24 cellular contexts compared by ENCODE assay signal in genomic region chr17:21059761-21060160, GRCh38. TPM values are rescaled to one million over a fixed set of nuclear protein-coding genes. Genes with fewer than 3 reads are reported as not detected.
DNase-seq lines count a peak whose midpoint lies in the region; ATAC-seq, FAIRE-seq and TF ChIP-seq lines count a peak whose summit lies in the region.
"Had no signal": no experiment of that assay in that cellular context is flagged by ENCODE, and none has a peak within 500 bp of the region (broad histone marks: within the 10 kb centered on the region; RNA-seq: fewer than 3 reads in every experiment).

No MANE protein-coding gene starts in this region.

- H3K23ac ChIP-seq in H1 (ENCODE audit: insufficient read length) (no peak overlapping the region), neuronal stem cell (ENCODE audit: low read depth, low read length, poor library complexity) (no peak overlapping the region)

- H3K18ac ChIP-seq in H1 (ENCODE audit: extremely low read depth, low read length) (no peak overlapping the region), neuronal stem cell (ENCODE audit: low read length) (peak overlapping the region; percentile 52)

- FAIRE-seq in H1 (lab: Jason Lieb, UNC) = no peak
- FAIRE-seq: A204.1, D721Med, GM12878, H54 had no signal

- TF ChIP-seq EP300 in H1 (IDR thresholded peaks at IDR 0.05; ENCODE audit: borderline replicate concordance in 1 of 2, low read depth in 2 of 2, low read length in 2 of 2) = no peak

- BruUV-seq in mammary epithelial cell (replicated peaks; lab: Mats Ljungman, UMichigan) (no TSS peak), MCF 10A (replicated peaks; lab: Mats Ljungman, UMichigan) (no TSS peak)

- H3K4me3 Mint-ChIP-seq in MCF 10A (ENCODE audit: unreplicated experiment) = no peak overlapping the region
- H3K4me3 Mint-ChIP-seq: B cell; CD14-positive monocyte; CD4-positive, alpha-beta T cell; CD8-positive, alpha-beta memory T cell; GM23338; HFFc6 had no signal

- no peak overlapping the region for H3K27ac Mint-ChIP-seq in MCF 10A (ENCODE audit: low read depth, unreplicated experiment)
- H3K27ac Mint-ChIP-seq: B cell; CD14-positive monocyte; CD4-positive, alpha-beta T cell; CD8-positive, alpha-beta memory T cell; GM23338; HFFc6 had no signal

- CTCF ChIA-PET in mammary epithelial cell (lab: Charles Lee; ENCODE audit: low non-redundant PET) (interaction anchor here (0.6 to 0.7 kb wide), 2 partner anchors 80 to 492 kb away, joined by 3 read pairs; no protein-coding TSS in a partner anchor), MCF 10A (lab: Yijun Ruan, JAX) (interaction anchor here (1.3 to 1.8 kb wide), 2 partner anchors 16 to 20 kb away, joined by 5 to 7 read pairs; no protein-coding TSS in a partner anchor), H1 (lab: Charles Lee; ENCODE audit: partially characterized antibody) (interaction anchor here (0.9 to 1.1 kb wide), 3 partner anchors 21 to 49 kb away, joined by 3 to 5 read pairs (median 4); no protein-coding TSS in a partner anchor)

- H3K4me2 ChIP-seq in mammary epithelial cell (ENCODE audit: insufficient read depth, low read depth, low read length) = no peak overlapping the region
- H3K4me2 ChIP-seq in H1 (ENCODE audit: insufficient read depth in 1 of 2, low read depth in 2 of 2, low read length in 2 of 2) = no peak overlapping the region
- H3K4me2 ChIP-seq in neuronal stem cell (ENCODE audit: insufficient read depth, low read length, poor library complexity, severe bottlenecking) = no peak overlapping the region
- H3K4me2 ChIP-seq: GM23338 had no signal

- H3K9me3 ChIP-seq in mammary epithelial cell (replicated peaks; ENCODE audit: insufficient read depth, low read length) = no peaks in the 10 kb centered on the region
- no peaks in the 10 kb centered on the region for H3K9me3 ChIP-seq in H1 (ENCODE audit: insufficient read depth in 2 of 2, low read depth in 1 of 2, low read length in 1 of 2)
- H3K9me3 ChIP-seq in neuronal stem cell (replicated peaks in 1 of 2; ENCODE audit: control insufficient read depth in 2 of 2, insufficient read depth in 1 of 2, low read depth in 1 of 2, low read length in 2 of 2) = no peaks in the 10 kb centered on the region
- H3K9me3 ChIP-seq: BLaER1 treated with 17β-estradiol and CSF1 and Interleukin-3, amounts not matched to agents 10 nM and 100 nM; HAP-1 had no signal

- no peak overlapping the region for H3K56ac ChIP-seq in H1 (replicated peaks; ENCODE audit: insufficient read length, low read depth, low read length)

- dilution Hi-C loops in mammary epithelial cell (cut with HindIII; ENCODE audit: low sequenced_read_pairs) = no loop called here

- H2BK12ac ChIP-seq in H1 (ENCODE audit: low read depth, low read length) (no peak overlapping the region), neuronal stem cell (ENCODE audit: low read length) (peak overlapping the region; percentile 75)

- no peaks in the 10 kb centered on the region for H3K27me3 ChIP-seq in mammary epithelial cell (ENCODE audit: insufficient read depth, low read length)
- H3K27me3 ChIP-seq in H1 (replicated peaks in 1 of 4; ENCODE audit: control insufficient read depth in 3 of 4, extremely low read depth in 1 of 4, insufficient read depth in 3 of 4, low read length in 3 of 4) = no peaks in the 10 kb centered on the region
- H3K27me3 ChIP-seq in neuronal stem cell (ENCODE audit: control insufficient read depth in 3 of 3, insufficient read depth in 3 of 3, low read depth in 1 of 3, low read length in 3 of 3) = peaks cover 0 to 17% (median 0%) of the 10 kb centered on the region in 3 experiments
- H3K27me3 ChIP-seq: BLaER1 treated with 17β-estradiol and CSF1 and Interleukin-3, amounts not matched to agents 10 nM and 100 nM had no signal

- TF ChIP-seq RAD21 in H1 (IDR thresholded peaks at IDR 0.05 in 1 of 2, conservative IDR thresholded peaks at IDR 0.05 in 1 of 2; ENCODE audit: low read depth in 2 of 2, low read length in 2 of 2) = no peak

- intact Hi-C loops in mammary epithelial cell (cut with micrococcal nuclease) (loop anchor here (5.0 kb wide), 1 partner anchor 38 kb away; no protein-coding TSS in a partner anchor), MCF 10A (cut with micrococcal nuclease) (no loop called here)

- no peak overlapping the region for H2AK5ac ChIP-seq in H1 (ENCODE audit: low read depth, low read length)
- no peak overlapping the region for H2AK5ac ChIP-seq in neuronal stem cell (ENCODE audit: low read depth, low read length)

- no peak for TF ChIP-seq POLR2A in H1 (IDR thresholded peaks at IDR 0.05; ENCODE audit: control extremely low read depth in 1 of 2, low read depth in 2 of 2, low read length in 2 of 2)

- H3K27ac ChIP-seq in mammary epithelial cell (ENCODE audit: insufficient read depth, low read depth, low read length) (no peak overlapping the region), H1 (ENCODE audit: low read depth, low read length) (no peak overlapping the region), neuronal stem cell (replicated peaks; ENCODE audit: low read length) (no peak overlapping the region)
- H3K27ac ChIP-seq: 22Rv1 had no signal

- WGBS in mammary epithelial cell (ENCODE audit: low coverage, missing lambda C conversion rate) = 6% methylated on average over 7 of the region's 7 CpGs
- WGBS in H1 (ENCODE audit: extremely low coverage in 1 of 2, insufficient coverage in 1 of 2, insufficient read length in 1 of 2, insufficient replicate concordance in 2 of 2, low coverage in 1 of 2, low lambda C conversion rate in 2 of 2, missing lambda C conversion rate in 1 of 2), 2 experiments = 94% methylated on average over 7 of the region's 7 CpGs; no CpG with 5 or more reads in 1 of the 2 experiments
- WGBS in neuronal stem cell (ENCODE audit: extremely low coverage in 2 of 2, insufficient read length in 2 of 2, insufficient replicate concordance in 1 of 2), 2 donors = no CpG with 5 or more reads among the region's 7 CpGs

- no peak overlapping the region for H3K9ac ChIP-seq in mammary epithelial cell (ENCODE audit: insufficient read depth, low read length)
- H3K9ac ChIP-seq in H1 (replicated peaks in 1 of 4; ENCODE audit: extremely low read depth in 1 of 4, low read depth in 3 of 4, low read length in 3 of 4) = no peak overlapping the region
- peak overlapping the region; percentile 50 for H3K9ac ChIP-seq in neuronal stem cell (ENCODE audit: low read depth, low read length, poor library complexity)
- H3K9ac ChIP-seq: BLaER1 treated with 17β-estradiol and CSF1 and Interleukin-3, amounts not matched to agents 10 nM and 100 nM had no signal

- H3K4me1 ChIP-seq in mammary epithelial cell (ENCODE audit: insufficient read depth, low read length) (peaks cover 3% of the 10 kb centered on the region), H1 (replicated peaks in 1 of 4; ENCODE audit: control insufficient read depth in 3 of 4, insufficient read depth in 4 of 4, low read length in 3 of 4) (no peaks in the 10 kb centered on the region; a peak in 2 of 7 replicates), neuronal stem cell (ENCODE audit: control insufficient read depth in 2 of 2, insufficient read depth in 1 of 2, low read depth in 1 of 2, low read length in 2 of 2) (peaks cover 0 to 2% of the 10 kb centered on the region in 2 donors)
- H3K4me1 ChIP-seq: HAP-1 had no signal

- H3K79me2 ChIP-seq in mammary epithelial cell (ENCODE audit: insufficient read depth, low read length) = no peaks in the 10 kb centered on the region
- H3K79me2 ChIP-seq in H1 (ENCODE audit: control insufficient read depth in 1 of 2, insufficient read depth in 2 of 2, low read length in 2 of 2) = no peaks in the 10 kb centered on the region

- no peaks in the 10 kb centered on the region for H3K36me3 Mint-ChIP-seq in MCF 10A (ENCODE audit: insufficient read depth, unreplicated experiment)
- H3K36me3 Mint-ChIP-seq: CD14-positive monocyte; CD8-positive, alpha-beta memory T cell had no signal

- peak overlapping the region; percentile 8 for H2AFZ ChIP-seq in mammary epithelial cell (ENCODE audit: low read depth, low read length)
- H2AFZ ChIP-seq in H1 (ENCODE audit: low read length) = no peak overlapping the region
- H2AFZ ChIP-seq in neuronal stem cell (ENCODE audit: low read length) = no peak overlapping the region
- H2AFZ ChIP-seq: GM23338 had no signal

- H4K5ac ChIP-seq in H1 (ENCODE audit: insufficient read length, low read depth, low read length) = no peak overlapping the region

- H4K20me1 ChIP-seq in mammary epithelial cell (ENCODE audit: insufficient read depth, low read length) (no peaks in the 10 kb centered on the region), H1 (replicated peaks in 1 of 2; ENCODE audit: control insufficient read depth in 1 of 2, insufficient read depth in 2 of 2, low read length in 2 of 2) (no peaks in the 10 kb centered on the region)
- H4K20me1 ChIP-seq: BLaER1 treated with 17β-estradiol and CSF1 and Interleukin-3, amounts not matched to agents 10 nM and 100 nM had no signal

- no peak for ATAC-seq in GM18909 (IDR thresholded peaks at IDR 0.05; ENCODE audit: poor library complexity, unreplicated experiment)
- ATAC-seq: GM12878 had no signal

- H3K14ac ChIP-seq in H1 (ENCODE audit: insufficient read length) (no peak overlapping the region), neuronal stem cell (ENCODE audit: low read length) (peak overlapping the region; percentile 75)

- H4K91ac ChIP-seq in H1 (replicated peaks; ENCODE audit: insufficient read length, low read length) = peak overlapping the region; percentile 26
- no peak overlapping the region for H4K91ac ChIP-seq in neuronal stem cell (ENCODE audit: low read depth, low read length, poor library complexity)

- DNase-seq in mammary epithelial cell = no peak
- no peak for DNase-seq in MCF 10A (ENCODE audit: unreplicated experiment)
- DNase-seq in H1 (ENCODE audit: low read depth in 1 of 2, low spot score in 2 of 2) = no peak
- DNase-seq in neuronal stem cell (ENCODE audit: low spot score) = no peak
- no peak for DNase-seq in NCI-H1436 (lab: John Stamatoyannopoulos, UW)
- no peak for DNase-seq in NCI-H1417 (lab: John Stamatoyannopoulos, UW)
- DNase-seq: CD4-positive, alpha-beta T cell; CD8-positive, alpha-beta memory T cell; DMS 273 treated with DMSO at 0.1 percent for 48 hours; DMS79; EL; GDM1; HFFc6 had no signal

- no peak overlapping the region for H2BK15ac ChIP-seq in H1 (ENCODE audit: low read length)
- no peak overlapping the region for H2BK15ac ChIP-seq in neuronal stem cell (ENCODE audit: low read length)

- no peak overlapping the region for H2BK5ac ChIP-seq in H1 (ENCODE audit: low read depth, low read length)
- no peak overlapping the region for H2BK5ac ChIP-seq in neuronal stem cell (ENCODE audit: low read length)

- POLR2A ChIA-PET in MCF 10A (lab: Yijun Ruan, JAX) = interaction anchor here (4.2 kb wide), 1 partner anchor 17 kb away, joined by 22 read pairs; the partner anchor contains the start of gene USP22
- POLR2A ChIA-PET in H1 (lab: Charles Lee; ENCODE audit: partially characterized antibody) = interaction anchor here (0.6 to 2.1 kb wide), 6 partner anchors 8 to 67 kb away, joined by 3 to 9 read pairs (median 4); no protein-coding TSS in a partner anchor

- no peaks in the 10 kb centered on the region for H3K4me1 Mint-ChIP-seq in MCF 10A (ENCODE audit: insufficient read depth, unreplicated experiment)
- H3K4me1 Mint-ChIP-seq: CD8-positive, alpha-beta memory T cell had no signal

- no peak overlapping the region for H2BK20ac ChIP-seq in H1 (ENCODE audit: low read length)

- no peaks in the 10 kb centered on the region for H3K79me1 ChIP-seq in H1 (ENCODE audit: low read depth, low read length)
- H3K79me1 ChIP-seq in neuronal stem cell (ENCODE audit: low read depth, low read length) = no peaks in the 10 kb centered on the region

- H2BK120ac ChIP-seq in H1 (replicated peaks; ENCODE audit: low read depth, low read length) (no peak overlapping the region), neuronal stem cell (ENCODE audit: low read depth, low read length) (no peak overlapping the region)

- H4K8ac ChIP-seq in H1 (ENCODE audit: extremely low read depth, insufficient read depth, low read length) = no peak overlapping the region
- H4K8ac ChIP-seq in neuronal stem cell (ENCODE audit: low read depth, low read length) = no peak overlapping the region

- no peaks in the 10 kb centered on the region for H3K36me3 ChIP-seq in mammary epithelial cell (ENCODE audit: insufficient read depth, low read length)
- H3K36me3 ChIP-seq in H1 (ENCODE audit: control insufficient read depth in 2 of 4, insufficient read depth in 4 of 4, low read length in 3 of 4) = no peaks in the 10 kb centered on the region
- no peaks in the 10 kb centered on the region for H3K36me3 ChIP-seq in neuronal stem cell (replicated peaks in 1 of 2; ENCODE audit: control insufficient read depth in 2 of 2, insufficient read depth in 2 of 2, low read length in 2 of 2)
- H3K36me3 ChIP-seq: BLaER1 treated with 17β-estradiol and CSF1 and Interleukin-3, amounts not matched to agents 10 nM and 100 nM; HAP-1 had no signal

- H3K4ac ChIP-seq in H1 (replicated peaks; ENCODE audit: insufficient read length, low read depth, low read length) (no peak overlapping the region), neuronal stem cell (ENCODE audit: low read length) (no peak overlapping the region)

- no peak for TF ChIP-seq CTCF in mammary epithelial cell (conservative IDR thresholded peaks at IDR 0.05 in 1 of 2, IDR thresholded peaks at IDR 0.05 in 1 of 2; ENCODE audit: extremely low read depth in 1 of 2, insufficient read depth in 1 of 2, low read depth in 1 of 2, low read length in 2 of 2)
- TF ChIP-seq CTCF in MCF 10A (IDR thresholded peaks at IDR 0.05; ENCODE audit: unreplicated experiment) = no peak
- no peak for TF ChIP-seq CTCF in H1 (IDR thresholded peaks at IDR 0.05; ENCODE audit: control extremely low read depth in 1 of 3, insufficient read depth in 1 of 3, low read depth in 1 of 3, low read length in 3 of 3)

- H3K4me3 ChIP-seq in mammary epithelial cell (replicated peaks in 1 of 3; ENCODE audit: insufficient read depth in 1 of 3, low read depth in 2 of 3, low read length in 3 of 3) (no peak overlapping the region), H1 (ENCODE audit: extremely low read depth in 1 of 4, insufficient read depth in 2 of 4, low read depth in 3 of 4, low read length in 4 of 4) (no peak overlapping the region), neuronal stem cell (ENCODE audit: low read length in 2 of 2) (no peak overlapping the region)
- H3K4me3 ChIP-seq: BLaER1 treated with 17β-estradiol and CSF1 and Interleukin-3, amounts not matched to agents 10 nM and 100 nM; GM12878; GM23338; HAP-1 had no signal

- H3K9me3 Mint-ChIP-seq in MCF 10A (ENCODE audit: unreplicated experiment) = no peaks in the 10 kb centered on the region
- H3K9me3 Mint-ChIP-seq: CD4-positive, alpha-beta T cell; CD8-positive, alpha-beta memory T cell; GM23338; HFFc6 had no signal

- in situ Hi-C loops in mammary epithelial cell (cut with MboI; ENCODE audit: low sequenced_read_pairs in 2 of 2) = no loop called here

- no peaks in the 10 kb centered on the region for H3K27me3 Mint-ChIP-seq in MCF 10A (ENCODE audit: insufficient read depth, unreplicated experiment)
- H3K27me3 Mint-ChIP-seq: B cell had no signal

- no peaks in the 10 kb centered on the region for H3K23me2 ChIP-seq in H1 (ENCODE audit: low read depth, low read length)

RNA-seq across cellular contexts. Expression of gene USP22, which starts 16.9 kb away (rescaled TPM):
- 100 to 1,000 TPM; 187 to 318 TPM for total RNA-seq in mammary epithelial cell
- 175 TPM for polyA plus RNA-seq in mammary epithelial cell
- 423 TPM for polyA minus RNA-seq in mammary epithelial cell
- 146 and 157 TPM in 2 replicates for total RNA-seq in MCF 10A (2022)
- 316 and 321 TPM in 2 replicates for total RNA-seq in H1 (2021; fragmentation: NEBNext Ultra II Directional; extraction: Animal tissue kit (Norgen Biotek cat#: 25700))
- polyA plus RNA-seq in H1 (2011; rRNA removed) = 221 and 365 TPM in 2 replicates
- 169 TPM for polyA plus RNA-seq in H1 (2011; cell fraction: cytosol; rRNA removed)
- polyA plus RNA-seq in H1 (2011; cell fraction: nucleus; rRNA removed) = 298 TPM
- polyA plus RNA-seq in H1 (2012, experiment 1 of 2) = 171 to 196 TPM (median 176 TPM) in 4 replicates
- 106 TPM for polyA plus RNA-seq in H1 (2012, experiment 2 of 2)
- polyA plus RNA-seq in H1 (2013, experiment 1 of 2) = 137 TPM
- 124 TPM for polyA plus RNA-seq in H1 (2013, experiment 2 of 2)
- 456 and 459 TPM in 2 replicates for polyA minus RNA-seq in H1 (2011; rRNA and poly(A)+ RNA removed)
- polyA minus RNA-seq in H1 (2011; cell fraction: cytosol; rRNA and poly(A)+ RNA removed) = 270 TPM
- 188 TPM for polyA minus RNA-seq in H1 (2011; cell fraction: nucleus; rRNA and poly(A)+ RNA removed)
- 144 TPM for polyA plus RNA-seq in neuronal stem cell (2013, experiment 1 of 2)
- polyA plus RNA-seq in neuronal stem cell (2013, experiment 2 of 2) = 140 TPM
